In genomic region chr16:65833171-65833871, GRCh38 we compare ENCODE assay signal across 17 cellular contexts.
DNase-seq lines count a peak whose midpoint lies in the region; ATAC-seq and TF ChIP-seq lines count a peak whose summit lies in the region.
"Had no signal": no experiment of that assay in that cellular context is flagged by ENCODE, and none has a peak within 500 bp of the region (broad histone marks: within the 10 kb centered on the region; RNA-seq: fewer than 3 reads in every experiment).

No MANE protein-coding gene starts in this region.

- peaks cover 3 to 17% of the 10 kb centered on the region in 2 donors for H3K4me1 ChIP-seq in adrenal gland (replicated peaks in 1 of 2)
- H3K4me1 ChIP-seq: A549, SJSA1, tibial artery had no signal

- TF ChIP-seq POLR2A in adrenal gland (IDR thresholded peaks at IDR 0.05) (no peak), erythroblast (IDR thresholded peaks at IDR 0.05; ENCODE audit: low read length) (no peak)

- no peaks in the 10 kb centered on the region for H3K27me3 ChIP-seq in adrenal gland
- H3K27me3 ChIP-seq: SJSA1, tibial artery had no signal

- H3K4me3 ChIP-seq in adrenal gland (no peak overlapping the region), fibroblast of villous mesenchyme (ENCODE audit: low read depth, low read length) (no peak overlapping the region)
- H3K4me3 ChIP-seq: A549, SJSA1, tibial artery had no signal

- no peak for TF ChIP-seq CTCF in adrenal gland (IDR thresholded peaks at IDR 0.05)
- no peak for TF ChIP-seq CTCF in fibroblast of villous mesenchyme (IDR thresholded peaks at IDR 0.05; ENCODE audit: insufficient read depth, low read depth, low read length)

- intact Hi-C loops in adrenal gland (cut with DNase I): no loop called here

- peak overlapping the region in 3 of 5 donors; percentile 9 to 57 (median 52) for H3K27ac ChIP-seq in adrenal gland
- H3K27ac ChIP-seq: A549, SJSA1, tibial artery had no signal

- WGBS in adrenal gland, 4 donors: 22 to 55% (median 36%) methylated on average over 4 of the region's 4 CpGs

- no peaks in the 10 kb centered on the region for H3K36me3 ChIP-seq in adrenal gland (replicated peaks in 1 of 2)
- H3K36me3 ChIP-seq: SJSA1, tibial artery had no signal

- no peak for ATAC-seq in GM21515 (IDR thresholded peaks at IDR 0.05; ENCODE audit: unreplicated experiment)
- ATAC-seq: A549 had no signal

- no peaks in the 10 kb centered on the region for H3K9me3 ChIP-seq in adrenal gland (replicated peaks in 1 of 3)
- H3K9me3 ChIP-seq: A549, SJSA1, tibial artery had no signal

- DNase-seq in A172 (ENCODE audit: low spot score) (peak; percentile 93), GM04504 (ENCODE audit: low read depth) (peak; percentile 78), adrenal gland (peak; percentile 58 to 89 (median 82)), fibroblast of villous mesenchyme (ENCODE audit: low read depth) (peak; percentile 82), DMS53 treated with DMSO at 0.1 percent for 48 hours (lab: John Stamatoyannopoulos, UW; ENCODE audit: unreplicated experiment) (no peak), amygdala (lab: John Stamatoyannopoulos, UW) (no peak), erythroblast (lab: John Stamatoyannopoulos, UW) (no peak)
- DNase-seq: activated CD8-positive, alpha-beta memory T cell treated with anti-CD3 and anti-CD28 coated beads for 24 hours; activated gamma-delta T cell treated with Interleukin-2 at 50 U/mL for 16 hours; cerebellar nuclear complex; DMS153; NCI-H2107; stimulated activated CD8-positive, alpha-beta memory T cell treated with anti-CD3 and anti-CD28 coated beads, Interleukin-4, amount 100 ng/mL, for 48 hours; tibial artery had no signal

Comparison
In these comparisons a context has a peak if more than half of its experiments do, and no peak if none do; other contexts are left out.
1. DNase-seq: peak in A172 (single experiment), GM04504 (single experiment), adrenal gland (7 of 7) and fibroblast of villous mesenchyme (single experiment); none in DMS53 treated with DMSO at 0.1 percent for 48 hours (single experiment), amygdala (0 of 56) and erythroblast (0 of 2).